Comparison of ENCODE assay signal across 22 cellular contexts in the genomic region with DNA sequence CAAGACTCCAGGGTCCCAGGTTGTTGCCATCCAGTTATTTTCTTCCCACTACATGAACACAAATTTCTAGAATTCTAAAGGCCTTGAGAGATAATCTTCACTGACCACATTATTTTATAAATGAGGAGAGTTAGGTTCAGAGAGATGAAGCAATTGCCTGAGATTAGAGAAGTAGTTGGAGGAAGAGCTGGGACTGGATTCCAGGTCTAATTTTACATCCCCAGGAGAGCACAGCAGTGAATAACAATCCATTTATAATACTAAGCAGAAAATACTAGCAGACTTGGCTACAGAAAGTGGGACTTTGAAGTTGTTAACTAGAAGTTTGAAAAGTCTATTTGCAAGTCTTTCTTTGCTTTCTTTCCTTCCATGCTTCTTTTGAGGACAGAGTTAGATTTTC.
DNase-seq lines count a peak whose midpoint lies in the region; ATAC-seq, FAIRE-seq and TF ChIP-seq lines count a peak whose summit lies in the region.
"Had no signal": no experiment of that assay in that cellular context is flagged by ENCODE, and none has a peak within 500 bp of the region (broad histone marks: within the 10 kb centered on the region; RNA-seq: fewer than 3 reads in every experiment).

No MANE protein-coding gene starts in this region.

- ATAC-seq in GM18858 (IDR thresholded peaks at IDR 0.05; ENCODE audit: unreplicated experiment), result no peak
- ATAC-seq: GM12878, GM23338 had no signal

- DNase-seq in NOMO-1 treated with DMSO at 0.1 percent for 48 hours (lab: John Stamatoyannopoulos, UW; ENCODE audit: unreplicated experiment) (peak; percentile 31), NOMO-1 treated with dmso at 0.1 percent for 144 hours (lab: John Stamatoyannopoulos, UW; ENCODE audit: unreplicated experiment) (no peak), amniotic epithelial cell (ENCODE audit: low read depth) (peak; percentile 78), fibroblast of peridontal ligament (ENCODE audit: extremely low read depth) (peak; percentile 53), urothelium cell line (ENCODE audit: low spot score) (no peak), H54 (ENCODE audit: insufficient read length, low spot score) (no peak), hippocampal formation (lab: John Stamatoyannopoulos, UW) (no peak)
- DNase-seq: ACHN; AML-193; BE2C; CD4-positive, alpha-beta T cell; CD8-positive, alpha-beta memory T cell; DMS 273 treated with DMSO at 0.1 percent for 48 hours; DMS79; EL; GDM1; HFFc6 had no signal

- FAIRE-seq in urothelium cell line (lab: Jason Lieb, UNC) (no peak), H54 (lab: Jason Lieb, UNC) (no peak)
- FAIRE-seq: A204.1, D721Med, GM12878 had no signal

- no peak for TF ChIP-seq POLR2A in H54 (IDR thresholded peaks at IDR 0.05; ENCODE audit: low read depth, low read length)

Comparison
In these comparisons a context has a peak if more than half of its experiments do, and no peak if none do; other contexts are left out.
1. DNase-seq: peak in NOMO-1 treated with DMSO at 0.1 percent for 48 hours (single experiment), amniotic epithelial cell (single experiment) and fibroblast of peridontal ligament (single experiment); none in NOMO-1 treated with dmso at 0.1 percent for 144 hours (single experiment), urothelium cell line (single experiment), H54 (single experiment) and hippocampal formation (0 of 2).